ENCODE assay signal across 16 cellular contexts in the genomic region with DNA sequence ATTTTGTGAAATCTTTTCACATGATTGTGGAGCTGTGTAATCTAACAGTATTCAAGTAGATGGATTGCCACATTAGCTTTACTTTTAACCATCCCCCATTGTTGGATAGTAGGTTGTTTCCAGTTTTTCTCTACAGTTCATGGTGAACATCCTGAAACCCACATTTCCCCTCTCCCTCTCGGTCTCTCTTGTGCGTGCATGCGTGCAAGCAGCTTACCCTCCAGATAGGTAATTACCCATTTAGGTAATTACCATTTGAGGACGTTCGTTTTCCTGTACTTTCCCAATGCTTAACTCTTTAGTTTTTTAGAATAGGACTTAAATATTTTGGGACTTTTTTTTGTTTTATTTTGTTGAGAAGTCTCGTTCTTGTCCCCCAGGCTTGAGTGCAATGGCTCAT. TPM values are rescaled to one million over a fixed set of nuclear protein-coding genes. Genes with fewer than 3 reads are reported as not detected.
A peak's percentile ranks its signal among the peaks of the same experiment; 100 is the strongest.
DNase-seq lines count a peak whose midpoint lies in the region; ATAC-seq and TF ChIP-seq lines count a peak whose summit lies in the region.
"Had no signal": no experiment of that assay in that cellular context is flagged by ENCODE, and none has a peak within 500 bp of the region (broad histone marks: within the 10 kb centered on the region; RNA-seq: fewer than 3 reads in every experiment).

No MANE protein-coding gene starts in this region.

- H3K4me1 Mint-ChIP-seq in activated CD4-positive, alpha-beta T cell treated with anti-CD3 and anti-CD28 coated beads, Interleukin-2, amount 10 ng/mL, durations not matched to agents 7 days and 5 days = peaks cover 10% of the 10 kb centered on the region

- no peak overlapping the region for H3K4me3 Mint-ChIP-seq in activated CD4-positive, alpha-beta T cell treated with anti-CD3 and anti-CD28 coated beads, Interleukin-2, amount 10 ng/mL, durations not matched to agents 7 days and 5 days
- H3K4me3 Mint-ChIP-seq: B cell; CD4-positive, alpha-beta T cell; H9 had no signal

- H3K79me1 ChIP-seq in IMR-90 (ENCODE audit: low read depth in 1 of 2, low read length in 2 of 2) = peaks cover 33 to 56% of the 10 kb centered on the region in 2 experiments

- no peak overlapping the region for H2AK9ac ChIP-seq in IMR-90 (replicated peaks; ENCODE audit: low read depth, low read length, poor library complexity)

- H3K4me2 ChIP-seq in IMR-90 (ENCODE audit: low read depth, low read length) = no peak overlapping the region

- H2BK15ac ChIP-seq in IMR-90 (ENCODE audit: low read depth, low read length) = peak overlapping the region; percentile 51; the same call in 1 of the 3 replicates

- H3K27ac Mint-ChIP-seq in activated CD4-positive, alpha-beta T cell treated with anti-CD3 and anti-CD28 coated beads, Interleukin-2, amount 10 ng/mL, durations not matched to agents 7 days and 5 days = no peak overlapping the region
- H3K27ac Mint-ChIP-seq: B cell; CD4-positive, alpha-beta T cell; H9 had no signal

- H4K91ac ChIP-seq in IMR-90 (ENCODE audit: insufficient read depth, low read depth, low read length) = no peak overlapping the region

- H2AFZ ChIP-seq in IMR-90 (replicated peaks; ENCODE audit: low read length, poor library complexity) = no peak overlapping the region

- no peaks in the 10 kb centered on the region for H3K36me3 Mint-ChIP-seq in activated CD4-positive, alpha-beta T cell treated with anti-CD3 and anti-CD28 coated beads, Interleukin-2, amount 10 ng/mL, durations not matched to agents 7 days and 5 days (ENCODE audit: low read depth)

- H3K4ac ChIP-seq in IMR-90 (ENCODE audit: low read depth, low read length) = no peak overlapping the region

- no peaks in the 10 kb centered on the region for H3K27me3 Mint-ChIP-seq in activated CD4-positive, alpha-beta T cell treated with anti-CD3 and anti-CD28 coated beads, Interleukin-2, amount 10 ng/mL, durations not matched to agents 7 days and 5 days
- H3K27me3 Mint-ChIP-seq: B cell; CD4-positive, alpha-beta T cell had no signal

- no peak overlapping the region for H2BK5ac ChIP-seq in IMR-90 (ENCODE audit: low read depth, low read length, poor library complexity, severe bottlenecking)

- WGBS in IMR-90 (ENCODE audit: extremely low coverage in 2 of 2, insufficient read length in 1 of 2), 2 experiments = no CpG with 5 or more reads among the region's 6 CpGs

- ATAC-seq in Right ventricle myocardium inferior (no peak), GM21360 (IDR thresholded peaks at IDR 0.05; ENCODE audit: unreplicated experiment) (peak; percentile 40), IMR-90 (ENCODE audit: low read depth) (no peak)
- ATAC-seq in activated CD4-positive, CD25-positive, alpha-beta regulatory T cell treated with anti-CD3 and anti-CD28 coated beads, Interleukin-2, amount 50 U/mL, for 24 hours = no peak
- ATAC-seq: HepG2 had no signal

- H4K8ac ChIP-seq in IMR-90 (ENCODE audit: low read depth in 2 of 2, low read length in 2 of 2) = no peak overlapping the region

- CTCF ChIA-PET in IMR-90 (lab: Yijun Ruan, JAX) = interaction anchor here (0.6 to 1.4 kb wide), 2 partner anchors 12 to 982 kb away, joined by 3 to 4 read pairs; partner anchors contain the start of gene ZNF407
- CTCF ChIA-PET in activated CD4-positive, alpha-beta T cell treated with anti-CD3 and anti-CD28 coated beads, Interleukin-2, amount 10 ng/mL, durations not matched to agents 7 days and 5 days (lab: Charles Lee) = no interaction called here

- H3K9ac ChIP-seq in IMR-90 (ENCODE audit: low read depth, low read length) = no peak overlapping the region

- no peaks in the 10 kb centered on the region; the same call in 1 of the 2 replicates for H4K20me1 ChIP-seq in IMR-90 (ENCODE audit: insufficient read depth, low read length)

- no peak overlapping the region for H2AK5ac ChIP-seq in IMR-90 (ENCODE audit: low read depth, low read length)

- H3K23ac ChIP-seq in IMR-90 (ENCODE audit: low read depth, low read length) = no peak overlapping the region

- DNase-seq in left ventricle myocardium inferior = no peak
- no peak for DNase-seq in Right ventricle myocardium inferior (ENCODE audit: missing footprints)
- no peak for DNase-seq in IMR-90
- DNase-seq in activated CD4-positive, alpha-beta T cell treated with anti-CD3 and anti-CD28 coated beads, Interleukin-2, amount 10 ng/mL, durations not matched to agents 7 days and 5 days = no peak
- no peak for DNase-seq in NCI-H1436 treated with DMSO at 0.1 percent for 48 hours (lab: John Stamatoyannopoulos, UW)
- DNase-seq: ACHN; C1 segment of cervical spinal cord; Calu3; CD4-positive, alpha-beta T cell; DMS79; GOT3; H9 had no signal

- H3K56ac ChIP-seq in IMR-90 (ENCODE audit: extremely low read depth, insufficient read depth, low read length) = no peak overlapping the region

- H3K4me1 ChIP-seq in left ventricle myocardium inferior = peaks cover 16% of the 10 kb centered on the region
- peaks cover 6% of the 10 kb centered on the region for H3K4me1 ChIP-seq in IMR-90 (ENCODE audit: control insufficient read depth, insufficient read depth, low read length)

- H3K9me3 ChIP-seq in left ventricle myocardium inferior (replicated peaks) = peaks cover 7% of the 10 kb centered on the region
- 0 out of 2 replicates have a peak, but pooled peaks cover 3% of the 10 kb centered on the region for H3K9me3 ChIP-seq in IMR-90 (ENCODE audit: control insufficient read depth, insufficient read depth, low read length)

- no peak overlapping the region for H2BK20ac ChIP-seq in IMR-90 (ENCODE audit: low read depth, low read length)

- H3K18ac ChIP-seq in IMR-90 (ENCODE audit: low read depth, low read length) = peak overlapping the region; percentile 47; the same call in 1 of the 2 replicates

- H3K27me3 ChIP-seq in left ventricle myocardium inferior (ENCODE audit: low read depth) (no peaks in the 10 kb centered on the region), IMR-90 (ENCODE audit: control insufficient read depth, insufficient read depth, low read length) (no peaks in the 10 kb centered on the region)

- BruUV-seq in IMR-90 (replicated peaks; lab: Mats Ljungman, UMichigan) = no TSS peak

- intact Hi-C loops in left ventricle myocardium inferior (cut with micrococcal nuclease) (no loop called here), Right ventricle myocardium inferior (cut with DNase I) (no loop called here), IMR-90 (cut with micrococcal nuclease) (no loop called here)

- H3K36me3 ChIP-seq in left ventricle myocardium inferior (no peaks in the 10 kb centered on the region), IMR-90 (ENCODE audit: control insufficient read depth, insufficient read depth, low read length) (no peaks in the 10 kb centered on the region)

- H2BK120ac ChIP-seq in IMR-90 (ENCODE audit: low read depth, low read length) = no peak overlapping the region

- 0 out of 2 replicates have a peak overlapping the region, but pooled peaks have one; percentile 42 for H4K5ac ChIP-seq in IMR-90 (ENCODE audit: low read depth, low read length)

- in situ Hi-C loops in IMR-90 (cut with MboI; ENCODE audit: low sequenced_read_pairs) = no loop called here

- dilution Hi-C loops in IMR-90 (cut with HindIII; ENCODE audit: low sequenced_read_pairs, unreplicated experiment) = no loop called here

- POLR2A ChIA-PET in IMR-90 (lab: Charles Lee; ENCODE audit: unreplicated experiment) = no interaction called here
- POLR2A ChIA-PET in activated CD4-positive, alpha-beta T cell treated with anti-CD3 and anti-CD28 coated beads, Interleukin-2, amount 10 ng/mL, durations not matched to agents 7 days and 5 days (lab: Charles Lee) = no interaction called here

- H3K14ac ChIP-seq in IMR-90 (replicated peaks; ENCODE audit: low read depth, low read length) = no peak overlapping the region

- H3K4me3 ChIP-seq in left ventricle myocardium inferior = no peak overlapping the region
- H3K4me3 ChIP-seq in IMR-90 (ENCODE audit: insufficient read depth, low read depth, low read length) = no peak overlapping the region

- TF ChIP-seq RAD21 in IMR-90 (IDR thresholded peaks at IDR 0.05; ENCODE audit: low read length) = no peak

- peaks cover 5% of the 10 kb centered on the region for H3K9me1 ChIP-seq in IMR-90 (ENCODE audit: insufficient read depth, low read length)

- no peak for TF ChIP-seq POLR2A in IMR-90 (IDR thresholded peaks at IDR 0.05; ENCODE audit: low read depth, low read length)

- TF ChIP-seq CTCF in left ventricle myocardium inferior (IDR thresholded peaks at IDR 0.05; ENCODE audit: borderline replicate concordance) = no peak
- no peak for TF ChIP-seq CTCF in IMR-90 (conservative IDR thresholded peaks at IDR 0.05; ENCODE audit: low read depth, low read length)

- H3K27ac ChIP-seq in left ventricle myocardium inferior (replicated peaks) (peak overlapping the region; percentile 20), IMR-90 (ENCODE audit: insufficient read depth, low read length) (no peak overlapping the region)

- H3K9me3 Mint-ChIP-seq in activated CD4-positive, alpha-beta T cell treated with anti-CD3 and anti-CD28 coated beads, Interleukin-2, amount 10 ng/mL, durations not matched to agents 7 days and 5 days = no peaks in the 10 kb centered on the region
- H3K9me3 Mint-ChIP-seq: CD4-positive, alpha-beta T cell; H9 had no signal

TF ChIP-seq in IMR-90, 13 proteins besides CTCF, POLR2A, EP300 and RAD21:
- no peak for TF ChIP-seq CHD1 (IDR thresholded peaks at IDR 0.05; ENCODE audit: low read depth, low read length)
- TF ChIP-seq MXI1 (IDR thresholded peaks at IDR 0.05; ENCODE audit: borderline replicate concordance, low read depth, low read length) = no peak
- TF ChIP-seq MAZ (IDR thresholded peaks at IDR 0.05; ENCODE audit: borderline replicate concordance, low read depth, low read length) = no peak
- TF ChIP-seq MAFK (IDR thresholded peaks at IDR 0.05; ENCODE audit: low read depth, low read length) = no peak
- TF ChIP-seq NFE2L2 (IDR thresholded peaks at IDR 0.05; ENCODE audit: low read depth, low read length) = no peak
- no peak for TF ChIP-seq FOS (IDR thresholded peaks at IDR 0.05; ENCODE audit: low read depth, low read length)
- no peak for TF ChIP-seq BHLHE40 (IDR thresholded peaks at IDR 0.05; ENCODE audit: low read depth, low read length)
- no peak for TF ChIP-seq SMC3 (IDR thresholded peaks at IDR 0.05; ENCODE audit: low read depth, low read length)
- no peak for TF ChIP-seq RFX5 (IDR thresholded peaks at IDR 0.05; ENCODE audit: low read depth, low read length)

RNA-seq across cellular contexts. Expression of gene ZNF407, which starts 12.5 kb away (rescaled TPM):
- total RNA-seq in left ventricle myocardium inferior (10.6 TPM), Right ventricle myocardium inferior (10.7 TPM), IMR-90 (2012; rRNA removed) (20.1 and 25.6 TPM in 2 replicates)
- polyA plus RNA-seq in IMR-90 (2012; rRNA removed) = 2.8 and 3.1 TPM in 2 replicates
- 1.3 and 2.2 TPM in 2 replicates for polyA plus RNA-seq in IMR-90 (2012; cell fraction: cytosol; rRNA removed)
- polyA plus RNA-seq in IMR-90 (2012; cell fraction: nucleus; rRNA removed; ENCODE audit: low replicate concordance) = 6.3 and 8.0 TPM in 2 replicates
- 10 to 100 TPM; 19.3 TPM for total RNA-seq in activated CD4-positive, alpha-beta T cell treated with anti-CD3 and anti-CD28 coated beads, Interleukin-2, amount 10 ng/mL, durations not matched to agents 7 days and 5 days
